In the genomic region with DNA sequence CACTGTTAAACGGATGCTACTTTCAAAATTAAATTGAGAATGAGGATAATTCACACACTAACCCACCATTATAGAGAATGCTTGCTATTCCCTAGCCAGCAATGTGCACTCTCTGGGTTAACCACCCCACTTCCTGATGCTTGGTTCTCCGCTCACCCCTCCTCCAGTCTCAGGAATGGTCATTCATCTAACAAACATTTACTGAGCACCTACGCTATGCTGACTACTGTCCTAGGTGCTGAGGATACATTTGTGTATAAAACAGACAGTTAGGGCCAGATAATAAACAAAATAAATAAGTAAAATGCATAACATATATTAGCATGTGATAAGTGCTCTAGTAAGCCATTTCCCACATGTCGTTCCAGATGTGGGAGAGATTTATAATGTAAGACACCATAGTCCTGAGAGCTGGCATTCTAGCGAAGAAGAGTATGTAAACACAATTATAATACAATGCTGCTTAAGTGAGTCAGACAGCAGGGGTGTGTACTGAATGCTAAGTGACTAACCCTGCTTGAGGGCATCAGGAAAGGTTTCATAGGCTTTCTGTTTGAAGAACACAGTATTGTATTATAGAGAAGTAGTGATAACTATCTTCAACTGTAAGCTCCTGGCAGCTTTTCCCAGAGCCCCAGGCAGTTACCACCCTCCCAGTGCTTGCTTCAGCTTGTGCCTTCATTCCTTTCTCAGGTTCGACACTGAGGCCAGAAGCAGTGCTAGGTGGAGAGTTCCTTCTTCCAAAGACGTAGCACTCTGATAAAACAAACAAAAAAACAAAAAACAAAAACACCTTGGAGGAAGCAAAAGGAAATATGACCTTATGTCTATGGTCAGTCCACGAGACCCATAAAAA, we compare ENCODE assay signal across 12 cellular contexts.
DNase-seq lines count a peak whose midpoint lies in the region; ATAC-seq and TF ChIP-seq lines count a peak whose summit lies in the region.
"Had no signal": no experiment of that assay in that cellular context is flagged by ENCODE, and none has a peak within 500 bp of the region (broad histone marks: within the 10 kb centered on the region; RNA-seq: fewer than 3 reads in every experiment).

No MANE protein-coding gene starts in this region.

- H3K4me3 Mint-ChIP-seq in mesothelial cell of epicardium = no peak overlapping the region
- no peak overlapping the region for H3K4me3 Mint-ChIP-seq in CD14-positive monocyte
- no peak overlapping the region for H3K4me3 Mint-ChIP-seq in naive thymus-derived CD8-positive, alpha-beta T cell
- H3K4me3 Mint-ChIP-seq: stimulated activated memory B cell treated with anti-CD40 and anti-IgM and Interleukin-4, amounts not matched to agents 10 μg/mL and 1 μg/mL and 100 μg/mL, for 72 hours had no signal

- H3K36me3 Mint-ChIP-seq in mesothelial cell of epicardium = no peaks in the 10 kb centered on the region
- no peaks in the 10 kb centered on the region for H3K36me3 Mint-ChIP-seq in CD14-positive monocyte
- H3K36me3 Mint-ChIP-seq in naive thymus-derived CD8-positive, alpha-beta T cell = peaks cover 0 to 5% (median 0%) of the 10 kb centered on the region in 3 donors
- H3K36me3 Mint-ChIP-seq: stimulated activated memory B cell treated with anti-CD40 and anti-IgM and Interleukin-4, amounts not matched to agents 10 μg/mL and 1 μg/mL and 100 μg/mL, for 72 hours had no signal

- TF ChIP-seq CTCF in brain microvascular endothelial cell (IDR thresholded peaks at IDR 0.05; ENCODE audit: low read depth, low read length, missing control alignments) (no peak), mesothelial cell of epicardium (IDR thresholded peaks at IDR 0.05; ENCODE audit: unreplicated experiment) (no peak), CD14-positive monocyte (IDR thresholded peaks at IDR 0.05) (no peak)

- DNase-seq in GM03348 (ENCODE audit: low spot score) = peak; percentile 49
- DNase-seq in NCI-H2196 treated with DMSO at 0.1 percent for 48 hours (lab: John Stamatoyannopoulos, UW; ENCODE audit: unreplicated experiment) = peak; percentile 69
- DNase-seq in brain microvascular endothelial cell = peak; percentile 16
- DNase-seq in mesothelial cell of epicardium (ENCODE audit: low spot score in 2 of 2, unreplicated experiment in 2 of 2) = no peak
- DNase-seq in CD14-positive monocyte (ENCODE audit: low spot score) = no peak
- no peak for DNase-seq in naive thymus-derived CD8-positive, alpha-beta T cell
- DNase-seq: H7, NCI-H1930 had no signal

- no peaks in the 10 kb centered on the region for H3K27me3 Mint-ChIP-seq in mesothelial cell of epicardium (ENCODE audit: low read depth)
- H3K27me3 Mint-ChIP-seq in CD14-positive monocyte (ENCODE audit: low read depth in 3 of 3) = peaks cover 0 to 5% (median 0%) of the 10 kb centered on the region in 3 donors
- H3K27me3 Mint-ChIP-seq in naive thymus-derived CD8-positive, alpha-beta T cell = peaks cover 0 to 9% (median 3%) of the 10 kb centered on the region in 5 donors

- no peak for ATAC-seq in GM21786 (IDR thresholded peaks at IDR 0.05; ENCODE audit: unreplicated experiment)
- ATAC-seq in HG02678 (IDR thresholded peaks at IDR 0.05; ENCODE audit: unreplicated experiment) = no peak
- ATAC-seq in naive thymus-derived CD8-positive, alpha-beta T cell = no peak
- ATAC-seq: stimulated activated memory B cell treated with anti-CD40 and anti-IgM and Interleukin-4, amounts not matched to agents 10 μg/mL and 1 μg/mL and 100 μg/mL, for 72 hours had no signal

- peaks cover 6% of the 10 kb centered on the region for H3K4me1 Mint-ChIP-seq in mesothelial cell of epicardium
- peaks cover 3% of the 10 kb centered on the region for H3K4me1 Mint-ChIP-seq in CD14-positive monocyte
- no peaks in the 10 kb centered on the region for H3K4me1 Mint-ChIP-seq in naive thymus-derived CD8-positive, alpha-beta T cell
- H3K4me1 Mint-ChIP-seq: stimulated activated memory B cell treated with anti-CD40 and anti-IgM and Interleukin-4, amounts not matched to agents 10 μg/mL and 1 μg/mL and 100 μg/mL, for 72 hours had no signal

- H3K9me3 Mint-ChIP-seq in mesothelial cell of epicardium = no peaks in the 10 kb centered on the region
- H3K9me3 Mint-ChIP-seq in CD14-positive monocyte = peaks cover 0 to 3% (median 0%) of the 10 kb centered on the region in 7 donors
- H3K9me3 Mint-ChIP-seq in naive thymus-derived CD8-positive, alpha-beta T cell = peaks cover 0 to 9% (median 0%) of the 10 kb centered on the region in 9 donors
- H3K9me3 Mint-ChIP-seq: stimulated activated memory B cell treated with anti-CD40 and anti-IgM and Interleukin-4, amounts not matched to agents 10 μg/mL and 1 μg/mL and 100 μg/mL, for 72 hours had no signal

- H3K27me3 ChIP-seq in brain microvascular endothelial cell (replicated peaks) = no peaks in the 10 kb centered on the region
- H3K27me3 ChIP-seq: neutrophil had no signal

- H3K36me3 ChIP-seq in brain microvascular endothelial cell (replicated peaks) = no peaks in the 10 kb centered on the region
- H3K36me3 ChIP-seq: neutrophil had no signal

- intact Hi-C loops in CD14-positive monocyte (cut with micrococcal nuclease) = no loop called here

- in situ Hi-C loops in brain microvascular endothelial cell (cut with HindIII; ENCODE audit: low pct_ligation_motif_present, low sequenced_read_pairs) = no loop called here

- H3K27ac ChIP-seq in brain microvascular endothelial cell = no peak overlapping the region
- H3K27ac ChIP-seq: neutrophil had no signal

- H3K4me3 ChIP-seq in brain microvascular endothelial cell (ENCODE audit: low read depth, low read length) = no peak overlapping the region

- POLR2A ChIA-PET in naive thymus-derived CD8-positive, alpha-beta T cell (lab: Charles Lee) = no interaction called here

- H3K27ac Mint-ChIP-seq in mesothelial cell of epicardium (peak overlapping the region; percentile 39), CD14-positive monocyte (no peak overlapping the region)
- H3K27ac Mint-ChIP-seq in naive thymus-derived CD8-positive, alpha-beta T cell = no peak overlapping the region
- H3K27ac Mint-ChIP-seq: stimulated activated memory B cell treated with anti-CD40 and anti-IgM and Interleukin-4, amounts not matched to agents 10 μg/mL and 1 μg/mL and 100 μg/mL, for 72 hours had no signal

Comparison
In these comparisons a context has a peak if more than half of its experiments do, and no peak if none do; other contexts are left out.
1. DNase-seq: peak in GM03348 (single experiment), NCI-H2196 treated with DMSO at 0.1 percent for 48 hours (single experiment) and brain microvascular endothelial cell (single experiment); none in mesothelial cell of epicardium (0 of 2), CD14-positive monocyte (single experiment) and naive thymus-derived CD8-positive, alpha-beta T cell (0 of 10).